Comparison of ENCODE assay signal across 34 cellular contexts in genomic region chr7:24874791-24875190, GRCh38.
"Had no signal": no experiment of that assay in that cellular context is flagged by ENCODE, and none has a peak within 500 bp of the region (broad histone marks: within the 10 kb centered on the region; RNA-seq: fewer than 3 reads in every experiment).

No MANE protein-coding gene starts in this region.

- H3K9ac ChIP-seq: SK-N-SH had no signal

- H3K4me2 ChIP-seq: SK-N-SH had no signal

- H3K27ac ChIP-seq: brain microvascular endothelial cell, SJSA1, VCaP had no signal

- DNase-seq: activated B cell treated with CpG ODN at 0.5 μM for 24 hours; activated CD4-positive, alpha-beta memory T cell treated with anti-CD3 and anti-CD28 coated beads, Interleukin-2, amount 10 ng/mL, durations not matched to agents 7 days and 5 days; activated CD4-positive, alpha-beta T cell treated with anti-CD3 and anti-CD28 coated beads for 1 hour; activated CD4-positive, alpha-beta T cell treated with anti-CD3 and anti-CD28 coated beads for 48 hours; activated CD8-positive, alpha-beta memory T cell treated with anti-CD3 and anti-CD28 coated beads for 24 hours; activated CD8-positive, alpha-beta memory T cell treated with anti-CD3 and anti-CD28 coated beads, Interleukin-2, amount 10 ng/mL, durations not matched to agents 7 days and 5 days; activated CD8-positive, alpha-beta memory T cell treated with anti-CD3 and anti-CD28 coated beads, Interleukin-2, amount 50 U/mL, for 48 hours; activated effector memory CD4-positive, alpha-beta T cell treated with anti-CD3 and anti-CD28 coated beads, Interleukin-2, amount 50 U/mL, for 16 hours; activated naive CD4-positive, alpha-beta T cell; activated naive CD4-positive, alpha-beta T cell treated with anti-CD3 and anti-CD28 coated beads, Interleukin-2, amount 50 U/mL, for 16 hours; activated naive CD8-positive, alpha-beta T cell treated with anti-CD3 and anti-CD28 coated beads for 36 hours; activated T-cell treated with anti-CD3 and anti-CD28 coated beads, Interleukin-2, amount 50 U/mL, for 72 hours; amniotic stem cell; aorta; brain microvascular endothelial cell; central memory CD4-positive, alpha-beta T cell; MG63; MV-4-11; NCI-H1092; NCI-H146; NCI-H187; NCI-H2029 treated with DMSO at 0.1 percent for 48 hours; NCI-H2107; NCI-H226; NCI-H446 treated with DMSO at 0.1 percent for 48 hours; NCI-H524; Right ventricle myocardium superior; SK-N-SH; T-cell; T-helper 2 cell; T-helper 9 cell had no signal

- ATAC-seq: activated CD8-positive, alpha-beta memory T cell treated with anti-CD3 and anti-CD28 coated beads, Interleukin-2, amount 10 ng/mL, durations not matched to agents 7 days and 5 days; activated T-cell treated with anti-CD3 and anti-CD28 coated beads, Interleukin-2, amount 50 U/mL, for 72 hours; activated T-helper 17 cell treated with anti-CD3 and anti-CD28 coated beads, Interleukin-2, amount 50 U/mL, for 72 hours; T-cell had no signal

- H3K36me3 ChIP-seq: SJSA1 had no signal

- H3K27me3 ChIP-seq: brain microvascular endothelial cell, MG63, SJSA1 had no signal

- H3K9me3 ChIP-seq: MG63, SJSA1, SK-N-SH had no signal

- H3K9me2 ChIP-seq: SK-N-SH had no signal

- H3K4me3 ChIP-seq: MG63, SJSA1 had no signal
